19 cellular contexts compared by ENCODE assay signal in the genomic region with DNA sequence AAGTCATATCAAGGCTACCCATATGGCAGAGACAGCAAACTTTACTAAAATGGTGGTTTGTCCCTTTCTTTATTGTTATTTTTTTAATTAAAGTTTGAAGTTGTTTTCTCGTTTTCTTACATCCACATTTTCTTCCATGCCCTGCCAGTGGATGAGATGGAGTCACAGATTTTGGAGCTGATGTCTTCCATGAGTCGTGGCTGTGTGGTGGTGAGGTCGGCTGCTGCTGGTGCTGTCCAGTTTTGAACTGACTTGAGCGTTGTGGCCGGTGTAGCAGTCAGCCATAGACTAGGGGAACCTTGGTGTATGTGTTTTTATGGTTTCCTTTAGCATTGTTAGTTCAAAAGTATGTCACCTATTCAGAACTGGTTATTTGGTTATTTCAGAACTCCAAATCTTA.
A peak's percentile ranks its signal among the peaks of the same experiment; 100 is the strongest.
DNase-seq lines count a peak whose midpoint lies in the region; ATAC-seq and TF ChIP-seq lines count a peak whose summit lies in the region.
"Had no signal": no experiment of that assay in that cellular context is flagged by ENCODE, and none has a peak within 500 bp of the region (broad histone marks: within the 10 kb centered on the region; RNA-seq: fewer than 3 reads in every experiment).

No MANE protein-coding gene starts in this region.

- no peaks in the 10 kb centered on the region for H3F3A ChIP-seq in GM23338 (replicated peaks; ENCODE audit: low read depth)

- H3K27ac ChIP-seq in GM23338 (ENCODE audit: low read depth): no peak overlapping the region
- H3K27ac ChIP-seq: A549; BLaER1 treated with 17β-estradiol and CSF1 and Interleukin-3, amounts not matched to agents 10 nM and 100 nM had no signal

- H3K27me3 ChIP-seq in GM23338 (ENCODE audit: insufficient read depth): no peaks in the 10 kb centered on the region
- H3K27me3 ChIP-seq: BLaER1 treated with 17β-estradiol and CSF1 and Interleukin-3, amounts not matched to agents 10 nM and 100 nM had no signal

- H2AFZ ChIP-seq in GM23338: no peak overlapping the region

- 0 out of 2 replicates have a peak, but pooled peaks cover 3% of the 10 kb centered on the region for H3K9me2 ChIP-seq in GM23338 (ENCODE audit: insufficient read depth)

- H3K79me2 ChIP-seq in GM23338 (replicated peaks; ENCODE audit: insufficient read depth): no peaks in the 10 kb centered on the region

- peaks cover 26% of the 10 kb centered on the region for H3K4me1 Mint-ChIP-seq in nephron progenitor cell
- peaks cover under 1% of the 10 kb centered on the region for H3K4me1 Mint-ChIP-seq in GM23338

- H3K4me3 Mint-ChIP-seq in nephron progenitor cell (no peak overlapping the region), GM23338 (no peak overlapping the region)
- H3K4me3 Mint-ChIP-seq: CD4-positive, CD25-positive, alpha-beta regulatory T cell; HFFc6 had no signal

- DNase-seq in AG20443 (ENCODE audit: low spot score): peak; percentile 43
- DNase-seq in ELR (ENCODE audit: low read depth): peak; percentile 51
- peak; percentile 34 for DNase-seq in LHCN-M2 (ENCODE audit: low read depth)
- DNase-seq in nephron progenitor cell: no peak
- DNase-seq in NCI-H510A (lab: John Stamatoyannopoulos, UW): no peak
- no peak for DNase-seq in GM23338 (ENCODE audit: low spot score)
- no peak for DNase-seq in GM10266 (ENCODE audit: extremely low spot score)
- DNase-seq in activated CD4-positive, CD25-positive, alpha-beta regulatory T cell (lab: John Stamatoyannopoulos, UW): no peak
- DNase-seq: CD4-positive, CD25-positive, alpha-beta regulatory T cell; DMS79; GF-D8; GOT3; HFFc6; Karpas-422 had no signal

- ATAC-seq in GM23338: no peak
- ATAC-seq: A549, GM12878, HepG2 had no signal

- H3K9me3 Mint-ChIP-seq in nephron progenitor cell (peaks cover 11% of the 10 kb centered on the region), GM23338 (no peaks in the 10 kb centered on the region; the same call in 2 of the 3 replicates)
- H3K9me3 Mint-ChIP-seq: CD4-positive, CD25-positive, alpha-beta regulatory T cell; HFFc6 had no signal

- no peak for TF ChIP-seq CTCF in nephron progenitor cell (IDR thresholded peaks at IDR 0.05)
- TF ChIP-seq CTCF in GM23338 (conservative IDR thresholded peaks at IDR 0.05; ENCODE audit: low read depth in 2 of 2): no peak
- TF ChIP-seq CTCF in GM10266 (IDR thresholded peaks at IDR 0.05; ENCODE audit: control insufficient read depth, insufficient read depth, low read depth, missing control alignments): no peak

- H3K4me3 ChIP-seq in GM23338: no peak overlapping the region
- H3K4me3 ChIP-seq: A549; BLaER1 treated with 17β-estradiol and CSF1 and Interleukin-3, amounts not matched to agents 10 nM and 100 nM; GM12878; HAP-1 had no signal

- no peaks in the 10 kb centered on the region for H3K27me3 Mint-ChIP-seq in nephron progenitor cell (ENCODE audit: low read depth, poor library complexity)
- H3K27me3 Mint-ChIP-seq in GM23338 (ENCODE audit: insufficient read depth, low read depth, poor library complexity): peaks cover 5% of the 10 kb centered on the region

- H3K4me1 ChIP-seq in GM23338 (ENCODE audit: insufficient read depth): no peaks in the 10 kb centered on the region
- H3K4me1 ChIP-seq: A549, HAP-1 had no signal

- peak overlapping the region; percentile 71 for H3K27ac Mint-ChIP-seq in nephron progenitor cell
- no peak overlapping the region for H3K27ac Mint-ChIP-seq in GM23338
- H3K27ac Mint-ChIP-seq: CD4-positive, CD25-positive, alpha-beta regulatory T cell; HFFc6 had no signal

- no peak overlapping the region for H3K4me2 ChIP-seq in GM23338
- H3K4me2 ChIP-seq: A549 had no signal

- H3K36me3 Mint-ChIP-seq in nephron progenitor cell (ENCODE audit: low read depth) (peaks cover 4% of the 10 kb centered on the region), GM23338 (ENCODE audit: low read depth) (no peaks in the 10 kb centered on the region)
- H3K36me3 Mint-ChIP-seq: CD4-positive, CD25-positive, alpha-beta regulatory T cell had no signal

- H3K36me3 ChIP-seq in GM23338 (ENCODE audit: insufficient read depth): no peaks in the 10 kb centered on the region
- H3K36me3 ChIP-seq: HAP-1 had no signal

- no peaks in the 10 kb centered on the region for H4K20me1 ChIP-seq in GM23338 (replicated peaks; ENCODE audit: insufficient read depth)

TF ChIP-seq in GM23338, 12 proteins besides CTCF, POLR2A, EP300 and RAD21 (continues in another document):
- TF ChIP-seq, protein P1, sequence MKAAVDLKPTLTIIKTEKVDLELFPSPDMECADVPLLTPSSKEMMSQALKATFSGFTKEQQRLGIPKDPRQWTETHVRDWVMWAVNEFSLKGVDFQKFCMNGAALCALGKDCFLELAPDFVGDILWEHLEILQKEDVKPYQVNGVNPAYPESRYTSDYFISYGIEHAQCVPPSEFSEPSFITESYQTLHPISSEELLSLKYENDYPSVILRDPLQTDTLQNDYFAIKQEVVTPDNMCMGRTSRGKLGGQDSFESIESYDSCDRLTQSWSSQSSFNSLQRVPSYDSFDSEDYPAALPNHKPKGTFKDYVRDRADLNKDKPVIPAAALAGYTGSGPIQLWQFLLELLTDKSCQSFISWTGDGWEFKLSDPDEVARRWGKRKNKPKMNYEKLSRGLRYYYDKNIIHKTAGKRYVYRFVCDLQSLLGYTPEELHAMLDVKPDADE (IDR thresholded peaks at IDR 0.05): no peak
- TF ChIP-seq JUNB (IDR thresholded peaks at IDR 0.05; ENCODE audit: unreplicated experiment): no peak
- TF ChIP-seq ZNF114 (CRISPR knock-in tag; IDR thresholded peaks at IDR 0.05): no peak
- TF ChIP-seq, protein P2, sequence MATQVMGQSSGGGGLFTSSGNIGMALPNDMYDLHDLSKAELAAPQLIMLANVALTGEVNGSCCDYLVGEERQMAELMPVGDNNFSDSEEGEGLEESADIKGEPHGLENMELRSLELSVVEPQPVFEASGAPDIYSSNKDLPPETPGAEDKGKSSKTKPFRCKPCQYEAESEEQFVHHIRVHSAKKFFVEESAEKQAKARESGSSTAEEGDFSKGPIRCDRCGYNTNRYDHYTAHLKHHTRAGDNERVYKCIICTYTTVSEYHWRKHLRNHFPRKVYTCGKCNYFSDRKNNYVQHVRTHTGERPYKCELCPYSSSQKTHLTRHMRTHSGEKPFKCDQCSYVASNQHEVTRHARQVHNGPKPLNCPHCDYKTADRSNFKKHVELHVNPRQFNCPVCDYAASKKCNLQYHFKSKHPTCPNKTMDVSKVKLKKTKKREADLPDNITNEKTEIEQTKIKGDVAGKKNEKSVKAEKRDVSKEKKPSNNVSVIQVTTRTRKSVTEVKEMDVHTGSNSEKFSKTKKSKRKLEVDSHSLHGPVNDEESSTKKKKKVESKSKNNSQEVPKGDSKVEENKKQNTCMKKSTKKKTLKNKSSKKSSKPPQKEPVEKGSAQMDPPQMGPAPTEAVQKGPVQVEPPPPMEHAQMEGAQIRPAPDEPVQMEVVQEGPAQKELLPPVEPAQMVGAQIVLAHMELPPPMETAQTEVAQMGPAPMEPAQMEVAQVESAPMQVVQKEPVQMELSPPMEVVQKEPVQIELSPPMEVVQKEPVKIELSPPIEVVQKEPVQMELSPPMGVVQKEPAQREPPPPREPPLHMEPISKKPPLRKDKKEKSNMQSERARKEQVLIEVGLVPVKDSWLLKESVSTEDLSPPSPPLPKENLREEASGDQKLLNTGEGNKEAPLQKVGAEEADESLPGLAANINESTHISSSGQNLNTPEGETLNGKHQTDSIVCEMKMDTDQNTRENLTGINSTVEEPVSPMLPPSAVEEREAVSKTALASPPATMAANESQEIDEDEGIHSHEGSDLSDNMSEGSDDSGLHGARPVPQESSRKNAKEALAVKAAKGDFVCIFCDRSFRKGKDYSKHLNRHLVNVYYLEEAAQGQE (IDR thresholded peaks at IDR 0.05; ENCODE audit: unreplicated experiment): no peak
- TF ChIP-seq POLR2AphosphoS5 (IDR thresholded peaks at IDR 0.05; ENCODE audit: low read depth): no peak
- TF ChIP-seq EZH2 (IDR thresholded peaks at IDR 0.05; ENCODE audit: low read depth, unreplicated experiment): no peak
- no peak for TF ChIP-seq ZNF331 (CRISPR knock-in tag; IDR thresholded peaks at IDR 0.05; ENCODE audit: low read depth)
- TF ChIP-seq EZH2phosphoT487 (IDR thresholded peaks at IDR 0.05; ENCODE audit: unreplicated experiment): no peak
- no peak for TF ChIP-seq CREB1 (CRISPR knock-in tag; IDR thresholded peaks at IDR 0.05; ENCODE audit: low read depth)
- TF ChIP-seq NANOG (IDR thresholded peaks at IDR 0.05; ENCODE audit: borderline replicate concordance): no peak

Comparison
In these comparisons a context has a peak if more than half of its experiments do, and no peak if none do; other contexts are left out.
1. DNase-seq: peak in AG20443 (single experiment), ELR (single experiment) and LHCN-M2 (single experiment); none in nephron progenitor cell (single experiment), NCI-H510A (single experiment), GM23338 (single experiment), GM10266 (single experiment) and activated CD4-positive, CD25-positive, alpha-beta regulatory T cell (0 of 4).